9 cellular contexts compared by ENCODE assay signal in genomic region chr12:48817957-48818830, GRCh38. TPM values are rescaled to one million over a fixed set of nuclear protein-coding genes. Genes with fewer than 3 reads are reported as not detected.
DNase-seq lines count a peak whose midpoint lies in the region; ATAC-seq and TF ChIP-seq lines count a peak whose summit lies in the region.
"Had no signal": no experiment of that assay in that cellular context is flagged by ENCODE, and none has a peak within 500 bp of the region (broad histone marks: within the 10 kb centered on the region; RNA-seq: fewer than 3 reads in every experiment).

Gene CACNB3, plus strand, starts transcription at chr12:48818496. Its CDS starts 434 bp downstream, at chr12:48818930.

- peak within 1 kb of the TSS; percentile 97 for H3K27ac ChIP-seq in neural cell (ENCODE audit: low read length)
- H3K27ac ChIP-seq: epithelial cell of prostate had no signal

- no peaks in the 10 kb centered on the region for H3K9me3 Mint-ChIP-seq in activated T-helper 1 cell treated with anti-CD3 and anti-CD28 coated beads, Interleukin-12 subunit alpha, Interleukin-12 subunit beta, Interleukin-2, Interleukin-4 antibody, amounts not matched to agents 30 ng/mL and 10 ng/mL and 1 ng/mL, durations not matched to agents 14 hours and 24 hours and 36 hours

- peak within 1 kb of the TSS; percentile 80 for H2AFZ ChIP-seq in neural cell (ENCODE audit: low read depth, low read length)

- intact Hi-C loops in activated T-helper 1 cell treated with anti-CD3 and anti-CD28 coated beads, Interleukin-12 subunit alpha, Interleukin-12 subunit beta, Interleukin-2, Interleukin-4 antibody, amounts not matched to agents 30 ng/mL and 10 ng/mL and 1 ng/mL, durations not matched to agents 14 hours and 24 hours and 36 hours (cut with micrococcal nuclease), result loop anchor here (1.0 to 10.0 kb wide), 3 partner anchors 48 to 713 kb away; partner anchors contain the start of genes CCNT1 and SENP1

- H4K20me1 ChIP-seq in neural cell (ENCODE audit: insufficient read depth), result peaks cover 3% of the 10 kb centered on the region

- no peaks in the 10 kb centered on the region for H3K9me3 ChIP-seq in neural cell (ENCODE audit: low read length)

- peak within 1 kb of the TSS; percentile 99 for H3K4me2 ChIP-seq in neural cell (ENCODE audit: low read length)

- peaks cover 28% of the 10 kb centered on the region for H3K4me1 Mint-ChIP-seq in activated T-helper 1 cell treated with anti-CD3 and anti-CD28 coated beads, Interleukin-12 subunit alpha, Interleukin-12 subunit beta, Interleukin-2, Interleukin-4 antibody, amounts not matched to agents 30 ng/mL and 10 ng/mL and 1 ng/mL, durations not matched to agents 14 hours and 24 hours and 36 hours (ENCODE audit: low read depth)

- H3K36me3 Mint-ChIP-seq in activated T-helper 1 cell treated with anti-CD3 and anti-CD28 coated beads, Interleukin-12 subunit alpha, Interleukin-12 subunit beta, Interleukin-2, Interleukin-4 antibody, amounts not matched to agents 30 ng/mL and 10 ng/mL and 1 ng/mL, durations not matched to agents 14 hours and 24 hours and 36 hours (ENCODE audit: low read depth), result no peaks in the 10 kb centered on the region

- no peaks in the 10 kb centered on the region for H3K9me2 ChIP-seq in neural cell (ENCODE audit: insufficient read depth, low read length)

- H3K4me3 ChIP-seq in fibroblast of mammary gland (ENCODE audit: control insufficient read depth, low read depth, low read length) (peak within 1 kb of the TSS; percentile 61), neural cell (ENCODE audit: low read length) (peak within 1 kb of the TSS; percentile 96)

- ATAC-seq in HG03175 (IDR thresholded peaks at IDR 0.05; ENCODE audit: unreplicated experiment) (peak; percentile 35), GM21367 (IDR thresholded peaks at IDR 0.05; ENCODE audit: unreplicated experiment) (no peak)
- peak; percentile 41 for ATAC-seq in stimulated activated naive CD8-positive, alpha-beta T cell treated with anti-CD3 and anti-CD28 coated beads, Interleukin-15, Interleukin-2, amounts not matched to agents 100 U/mL and 50 U/mL, for 24 hours

- no peaks in the 10 kb centered on the region for H3K36me3 ChIP-seq in neural cell (ENCODE audit: insufficient read depth, low read length)

- peaks cover 4% of the 10 kb centered on the region for H3F3A ChIP-seq in neural cell (ENCODE audit: insufficient read depth, low read length, poor library complexity, severe bottlenecking)

- TF ChIP-seq EP300 in neural cell (conservative IDR thresholded peaks at IDR 0.05; ENCODE audit: poor library complexity, severe bottlenecking), result peak; percentile 31

- TF ChIP-seq RAD21 in neural cell (conservative IDR thresholded peaks at IDR 0.05), result no peak

- H3K79me2 ChIP-seq in neural cell (replicated peaks; ENCODE audit: insufficient read depth, low read length), result peaks cover 50% of the 10 kb centered on the region

- DNase-seq in DMS153 treated with DMSO at 0.1 percent for 48 hours (lab: John Stamatoyannopoulos, UW; ENCODE audit: unreplicated experiment) (peak; percentile 34), OCI-M1 (lab: John Stamatoyannopoulos, UW) (peak; percentile 63), fibroblast of mammary gland (ENCODE audit: low read depth) (peak; percentile 22)
- peak; percentile 76 for DNase-seq in activated T-helper 1 cell treated with anti-CD3 and anti-CD28 coated beads, Interleukin-12 subunit alpha, Interleukin-12 subunit beta, Interleukin-2, Interleukin-4 antibody, amounts not matched to agents 30 ng/mL and 10 ng/mL and 1 ng/mL, durations not matched to agents 14 hours and 24 hours and 36 hours (ENCODE audit: low spot score)
- DNase-seq in stimulated activated naive CD8-positive, alpha-beta T cell treated with anti-CD3 and anti-CD28 coated beads, Interleukin-15, Interleukin-2, amounts not matched to agents 100 U/mL and 50 U/mL, for 24 hours, result peak; percentile 84

- peak within 1 kb of the TSS; percentile 97 for H3K9ac ChIP-seq in neural cell (ENCODE audit: low read length)

- no peak for TF ChIP-seq CTCF in fibroblast of mammary gland (conservative IDR thresholded peaks at IDR 0.05; ENCODE audit: control insufficient read depth, insufficient read depth, low read depth, low read length)
- TF ChIP-seq CTCF in neural cell (IDR thresholded peaks at IDR 0.05; ENCODE audit: poor library complexity, severe bottlenecking), result no peak

- no peaks in the 10 kb centered on the region for H3K27me3 ChIP-seq in neural cell (ENCODE audit: insufficient read depth, low read depth, low read length)

- peaks cover 9% of the 10 kb centered on the region for H3K27me3 Mint-ChIP-seq in activated T-helper 1 cell treated with anti-CD3 and anti-CD28 coated beads, Interleukin-12 subunit alpha, Interleukin-12 subunit beta, Interleukin-2, Interleukin-4 antibody, amounts not matched to agents 30 ng/mL and 10 ng/mL and 1 ng/mL, durations not matched to agents 14 hours and 24 hours and 36 hours (ENCODE audit: insufficient read depth)

- H3K4me3 Mint-ChIP-seq in activated T-helper 1 cell treated with anti-CD3 and anti-CD28 coated beads, Interleukin-12 subunit alpha, Interleukin-12 subunit beta, Interleukin-2, Interleukin-4 antibody, amounts not matched to agents 30 ng/mL and 10 ng/mL and 1 ng/mL, durations not matched to agents 14 hours and 24 hours and 36 hours, result peak within 1 kb of the TSS; percentile 93

- H3K27ac Mint-ChIP-seq in activated T-helper 1 cell treated with anti-CD3 and anti-CD28 coated beads, Interleukin-12 subunit alpha, Interleukin-12 subunit beta, Interleukin-2, Interleukin-4 antibody, amounts not matched to agents 30 ng/mL and 10 ng/mL and 1 ng/mL, durations not matched to agents 14 hours and 24 hours and 36 hours, result no peak within 1 kb of the TSS

TF ChIP-seq in neural cell, 6 proteins besides CTCF, POLR2A, EP300 and RAD21:
- TF ChIP-seq TAF1 (IDR thresholded peaks at IDR 0.05; ENCODE audit: low read depth) (peak; percentile 61), SMC3 (conservative IDR thresholded peaks at IDR 0.05; ENCODE audit: poor library complexity) (no peak), POLR2AphosphoS5 (IDR thresholded peaks at IDR 0.05) (peak; percentile 91), MXI1 (conservative IDR thresholded peaks at IDR 0.05; ENCODE audit: poor library complexity, severe bottlenecking) (peak; percentile 50), EZH2 (IDR thresholded peaks at IDR 0.05; ENCODE audit: borderline replicate concordance, insufficient read depth, low read length, poor library complexity, severe bottlenecking) (no peak)
- TF ChIP-seq, protein P1, sequence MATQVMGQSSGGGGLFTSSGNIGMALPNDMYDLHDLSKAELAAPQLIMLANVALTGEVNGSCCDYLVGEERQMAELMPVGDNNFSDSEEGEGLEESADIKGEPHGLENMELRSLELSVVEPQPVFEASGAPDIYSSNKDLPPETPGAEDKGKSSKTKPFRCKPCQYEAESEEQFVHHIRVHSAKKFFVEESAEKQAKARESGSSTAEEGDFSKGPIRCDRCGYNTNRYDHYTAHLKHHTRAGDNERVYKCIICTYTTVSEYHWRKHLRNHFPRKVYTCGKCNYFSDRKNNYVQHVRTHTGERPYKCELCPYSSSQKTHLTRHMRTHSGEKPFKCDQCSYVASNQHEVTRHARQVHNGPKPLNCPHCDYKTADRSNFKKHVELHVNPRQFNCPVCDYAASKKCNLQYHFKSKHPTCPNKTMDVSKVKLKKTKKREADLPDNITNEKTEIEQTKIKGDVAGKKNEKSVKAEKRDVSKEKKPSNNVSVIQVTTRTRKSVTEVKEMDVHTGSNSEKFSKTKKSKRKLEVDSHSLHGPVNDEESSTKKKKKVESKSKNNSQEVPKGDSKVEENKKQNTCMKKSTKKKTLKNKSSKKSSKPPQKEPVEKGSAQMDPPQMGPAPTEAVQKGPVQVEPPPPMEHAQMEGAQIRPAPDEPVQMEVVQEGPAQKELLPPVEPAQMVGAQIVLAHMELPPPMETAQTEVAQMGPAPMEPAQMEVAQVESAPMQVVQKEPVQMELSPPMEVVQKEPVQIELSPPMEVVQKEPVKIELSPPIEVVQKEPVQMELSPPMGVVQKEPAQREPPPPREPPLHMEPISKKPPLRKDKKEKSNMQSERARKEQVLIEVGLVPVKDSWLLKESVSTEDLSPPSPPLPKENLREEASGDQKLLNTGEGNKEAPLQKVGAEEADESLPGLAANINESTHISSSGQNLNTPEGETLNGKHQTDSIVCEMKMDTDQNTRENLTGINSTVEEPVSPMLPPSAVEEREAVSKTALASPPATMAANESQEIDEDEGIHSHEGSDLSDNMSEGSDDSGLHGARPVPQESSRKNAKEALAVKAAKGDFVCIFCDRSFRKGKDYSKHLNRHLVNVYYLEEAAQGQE (IDR thresholded peaks at IDR 0.05; ENCODE audit: borderline replicate concordance), result peak; percentile 85

RNA-seq across cellular contexts. Expression of gene CACNB3, which starts in this region (rescaled TPM):
- total RNA-seq in activated T-helper 1 cell treated with anti-CD3 and anti-CD28 coated beads, Interleukin-12 subunit alpha, Interleukin-12 subunit beta, Interleukin-2, Interleukin-4 antibody, amounts not matched to agents 30 ng/mL and 10 ng/mL and 1 ng/mL, durations not matched to agents 14 hours and 24 hours and 36 hours, result 11.4 and 13.1 TPM in 2 replicates
- 123 and 129 TPM in 2 replicates for polyA plus RNA-seq in neural cell
- polyA minus RNA-seq in neural cell, result 97.0 and 102 TPM in 2 replicates

Comparison
In these comparisons a context has a peak if more than half of its experiments do, and no peak if none do; other contexts are left out.
1. DNase-seq: peak in every context shown above with its lines; median percentile 84 in stimulated activated naive CD8-positive, alpha-beta T cell treated with anti-CD3 and anti-CD28 coated beads, Interleukin-15, Interleukin-2, amounts not matched to agents 100 U/mL and 50 U/mL, for 24 hours; 76 in activated T-helper 1 cell treated with anti-CD3 and anti-CD28 coated beads, Interleukin-12 subunit alpha, Interleukin-12 subunit beta, Interleukin-2, Interleukin-4 antibody, amounts not matched to agents 30 ng/mL and 10 ng/mL and 1 ng/mL, durations not matched to agents 14 hours and 24 hours and 36 hours; 63 in OCI-M1; 34 in DMS153 treated with DMSO at 0.1 percent for 48 hours; 22 in fibroblast of mammary gland.